In genomic region chr2:197075286-197075685, GRCh38 we compare ENCODE assay signal across 30 cellular contexts.
"Had no signal": no experiment of that assay in that cellular context is flagged by ENCODE, and none has a peak within 500 bp of the region (broad histone marks: within the 10 kb centered on the region; RNA-seq: fewer than 3 reads in every experiment).

No MANE protein-coding gene starts in this region.

- H3K27me3 Mint-ChIP-seq: activated CD4-positive, alpha-beta memory T cell treated with anti-CD3 and anti-CD28 coated beads for 36 hours; activated CD4-positive, alpha-beta T cell treated with anti-CD3 and anti-CD28 coated beads, Interleukin-2, amount 10 ng/mL, durations not matched to agents 7 days and 5 days; activated naive CD8-positive, alpha-beta T cell treated with anti-CD3 and anti-CD28 coated beads, Interleukin-2, amount 50 U/mL, for 24 hours; IgD-negative memory B cell; T-helper 17 cell had no signal

- FAIRE-seq: TTC549 had no signal

- H3K27ac Mint-ChIP-seq: activated CD4-positive, alpha-beta T cell treated with anti-CD3 and anti-CD28 coated beads, Interleukin-2, amount 10 ng/mL, durations not matched to agents 7 days and 5 days; activated naive CD8-positive, alpha-beta T cell treated with anti-CD3 and anti-CD28 coated beads, Interleukin-2, amount 50 U/mL, for 24 hours had no signal

- H3K9me3 Mint-ChIP-seq: activated CD4-positive, alpha-beta memory T cell treated with anti-CD3 and anti-CD28 coated beads for 36 hours; activated CD4-positive, alpha-beta T cell treated with anti-CD3 and anti-CD28 coated beads, Interleukin-2, amount 10 ng/mL, durations not matched to agents 7 days and 5 days had no signal

- ATAC-seq: activated naive CD4-positive, alpha-beta T cell treated with anti-CD3 and anti-CD28 coated beads, Interleukin-2, amount 50 U/mL, for 72 hours; activated naive CD8-positive, alpha-beta T cell treated with anti-CD3 and anti-CD28 coated beads, Interleukin-2, amount 50 U/mL, for 24 hours; activated T-cell treated with anti-CD3 and anti-CD28 coated beads, Interleukin-2, amount 50 U/mL, for 4 hours; Panc1; T-helper 17 cell had no signal

- H3K27me3 ChIP-seq: SJCRH30 had no signal

- H3K4me3 ChIP-seq: SJCRH30 had no signal

- DNase-seq: activated CD4-positive, alpha-beta memory T cell treated with anti-CD3 and anti-CD28 coated beads for 36 hours; activated CD4-positive, alpha-beta T cell treated with anti-CD3 and anti-CD28 coated beads, Interleukin-2, amount 10 ng/mL, durations not matched to agents 7 days and 5 days; activated CD4-positive, CD25-positive, alpha-beta regulatory T cell; activated CD8-positive, alpha-beta memory T cell treated with anti-CD3 and anti-CD28 coated beads for 24 hours; activated effector memory CD4-positive, alpha-beta T cell treated with anti-CD3 and anti-CD28 coated beads, Interleukin-2, amount 50 U/mL, for 16 hours; activated naive CD4-positive, alpha-beta T cell treated with Interleukin-2 at 50 U/mL for 16 hours; activated naive CD8-positive, alpha-beta T cell treated with anti-CD3 and anti-CD28 coated beads, Interleukin-2, amount 50 U/mL, for 24 hours; activated T-cell treated with anti-CD3 and anti-CD28 coated beads, Interleukin-2, amount 50 U/mL, for 4 hours; amniotic stem cell; central memory CD4-positive, alpha-beta T cell; KG1; MV-4-11; NCI-H1092 treated with DMSO at 0.1 percent for 48 hours; NCI-H1417 treated with DMSO at 0.1 percent for 48 hours; NCI-H1694; NCI-H2029; NCI-H2107; NCI-H345; NCI-H510A treated with DMSO at 0.1 percent for 48 hours; NCI-H69; NK-92 treated with Interleukin-12 subunit alpha and Interleukin-12 subunit beta, amount 100 ng/mL, for 24 hours; Right ventricle myocardium superior; T-helper 17 cell; T1000 had no signal

- H3K4me3 Mint-ChIP-seq: activated CD4-positive, alpha-beta memory T cell treated with anti-CD3 and anti-CD28 coated beads for 36 hours; activated CD4-positive, alpha-beta T cell treated with anti-CD3 and anti-CD28 coated beads, Interleukin-2, amount 10 ng/mL, durations not matched to agents 7 days and 5 days; activated naive CD8-positive, alpha-beta T cell treated with anti-CD3 and anti-CD28 coated beads, Interleukin-2, amount 50 U/mL, for 24 hours; activated T-cell treated with anti-CD3 and anti-CD28 coated beads, Interleukin-2, amount 50 U/mL, for 4 hours; T-helper 17 cell had no signal

- H3K36me3 ChIP-seq: SJCRH30 had no signal

- H3K27ac ChIP-seq: RWPE1, SJCRH30 had no signal

- H3K4me1 ChIP-seq: SJCRH30 had no signal
